In genomic region chr6:27861861-27862260, GRCh38 we compare ENCODE assay signal across 1 cellular context.
TF ChIP-seq lines count a peak whose summit lies in the region.

No MANE protein-coding gene starts in this region.

TF ChIP-seq in H1, 55 proteins besides CTCF, POLR2A, EP300 and RAD21:
- no peak for TF ChIP-seq SP2 (IDR thresholded peaks at IDR 0.05; ENCODE audit: low read length)
- TF ChIP-seq BCL11A (IDR thresholded peaks at IDR 0.05; ENCODE audit: low read depth in 2 of 2, low read length in 2 of 2), result no peak
- TF ChIP-seq RXRA (IDR thresholded peaks at IDR 0.05; ENCODE audit: insufficient read depth, low read depth, low read length), result no peak
- no peak for TF ChIP-seq POU5F1 (IDR thresholded peaks at IDR 0.05; ENCODE audit: low read depth, low read length)
- TF ChIP-seq TAF7 (optimal IDR thresholded peaks at IDR 0.05; ENCODE audit: borderline replicate concordance, low read depth, low read length), result no peak
- no peak for TF ChIP-seq NRF1 (IDR thresholded peaks at IDR 0.05; ENCODE audit: low read depth, low read length)
- TF ChIP-seq HDAC6 (IDR thresholded peaks at IDR 0.05; ENCODE audit: low read depth, low read length), result no peak
- TF ChIP-seq KDM4A (IDR thresholded peaks at IDR 0.05; ENCODE audit: low read depth, low read length, severe bottlenecking), result no peak
- no peak for TF ChIP-seq HDAC2 (IDR thresholded peaks at IDR 0.05; ENCODE audit: borderline replicate concordance in 1 of 2, low read depth in 2 of 2, low read length in 2 of 2)
- no peak for TF ChIP-seq YY1 (IDR thresholded peaks at IDR 0.05; ENCODE audit: low read depth, low read length)
- no peak for TF ChIP-seq GABPA (IDR thresholded peaks at IDR 0.05; ENCODE audit: borderline replicate concordance, insufficient read depth, low read length)
- TF ChIP-seq TBP (IDR thresholded peaks at IDR 0.05; ENCODE audit: low read depth, low read length), result no peak
TF ChIP-seq in H1: peak in this region for 0.
